ENCODE assay signal across 8 cellular contexts in genomic region chr16:77584205-77584859, GRCh38.
DNase-seq lines count a peak whose midpoint lies in the region; ATAC-seq and TF ChIP-seq lines count a peak whose summit lies in the region.

No MANE protein-coding gene starts in this region.

- H3K27me3 ChIP-seq in NT2/D1 (ENCODE audit: insufficient read depth, insufficient read length) (no peaks in the 10 kb centered on the region), prostate gland (replicated peaks; ENCODE audit: insufficient read depth) (no peaks in the 10 kb centered on the region)

- no peak overlapping the region for H3K4me3 Mint-ChIP-seq in activated T-cell treated with anti-CD3 and anti-CD28 coated beads, Interleukin-2, amount 50 U/mL, for 72 hours

- TF ChIP-seq CTCF in GM12864 (IDR thresholded peaks at IDR 0.05; ENCODE audit: low read depth, low read length, missing control alignments) (peak; percentile 66), prostate gland (IDR thresholded peaks at IDR 0.05) (peak; percentile 86 to 95 (median 90))

- no peak for TF ChIP-seq POLR2A in prostate gland (IDR thresholded peaks at IDR 0.05)

- H3K27ac ChIP-seq in prostate gland = no peak overlapping the region

- peak; percentile 55 for ATAC-seq in HG03571 (IDR thresholded peaks at IDR 0.05; ENCODE audit: unreplicated experiment)
- peak in 1 of 2 donors; percentile 39 for ATAC-seq in activated T-cell treated with anti-CD3 and anti-CD28 coated beads, Interleukin-2, amount 50 U/mL, for 72 hours (replicated peaks in 1 of 2)
- ATAC-seq in GM21528 (IDR thresholded peaks at IDR 0.05; ENCODE audit: low FRiP score, unreplicated experiment) = no peak

- H3K27ac Mint-ChIP-seq in activated T-cell treated with anti-CD3 and anti-CD28 coated beads, Interleukin-2, amount 50 U/mL, for 72 hours = no peak overlapping the region

- H3K36me3 Mint-ChIP-seq in activated T-cell treated with anti-CD3 and anti-CD28 coated beads, Interleukin-2, amount 50 U/mL, for 72 hours (ENCODE audit: insufficient read depth in 2 of 2) = no peaks in the 10 kb centered on the region

- H3K4me1 ChIP-seq in NT2/D1 (ENCODE audit: insufficient read depth, insufficient read length) (no peaks in the 10 kb centered on the region), prostate gland (replicated peaks) (no peaks in the 10 kb centered on the region)

- peaks cover 53% of the 10 kb centered on the region for H3K27me3 Mint-ChIP-seq in activated T-cell treated with anti-CD3 and anti-CD28 coated beads, Interleukin-2, amount 50 U/mL, for 72 hours (ENCODE audit: low read depth)

- intact Hi-C loops in prostate gland (cut with DNase I) = no loop called here

- DNase-seq in A172 (ENCODE audit: low spot score) (peak; percentile 74), GM12864 (ENCODE audit: low read depth) (peak; percentile 10), NT2/D1 (ENCODE audit: low read depth, low spot score) (peak; percentile 42), germinal center (ENCODE audit: low spot score) (peak; percentile 35), prostate gland (ENCODE audit: low spot score) (peak; percentile 44)
- peak; percentile 36 to 38 for DNase-seq in activated T-cell treated with anti-CD3 and anti-CD28 coated beads, Interleukin-2, amount 50 U/mL, for 72 hours

- H3K9ac ChIP-seq in NT2/D1 (ENCODE audit: insufficient read length, low read depth) = no peak overlapping the region

- no peaks in the 10 kb centered on the region for H3K9me3 Mint-ChIP-seq in activated T-cell treated with anti-CD3 and anti-CD28 coated beads, Interleukin-2, amount 50 U/mL, for 72 hours

- peaks cover 11% of the 10 kb centered on the region for H3K4me1 Mint-ChIP-seq in activated T-cell treated with anti-CD3 and anti-CD28 coated beads, Interleukin-2, amount 50 U/mL, for 72 hours (ENCODE audit: low read depth)

- H3K9me3 ChIP-seq in NT2/D1 (ENCODE audit: insufficient read depth, low read length) (peaks cover 12% of the 10 kb centered on the region; the same call in 1 of the 2 replicates), prostate gland (no peaks in the 10 kb centered on the region)

- H3K4me3 ChIP-seq in GM12864 (ENCODE audit: low read depth, low read length) (no peak overlapping the region), NT2/D1 (ENCODE audit: insufficient read length, low read depth) (no peak overlapping the region), prostate gland (no peak overlapping the region)

- WGBS in prostate gland = 40% methylated on average over 7 of the region's 7 CpGs

- H3K36me3 ChIP-seq in NT2/D1 (ENCODE audit: insufficient read depth, insufficient read length, low read length) = no peaks in the 10 kb centered on the region
- H3K36me3 ChIP-seq in prostate gland = no peaks in the 10 kb centered on the region

Comparison
In these comparisons a context has a peak if more than half of its experiments do, and no peak if none do; other contexts are left out.
1. DNase-seq: peak in every context shown above with its lines; median percentile 74 in A172; 44 in prostate gland; 42 in NT2/D1; 37 in activated T-cell treated with anti-CD3 and anti-CD28 coated beads, Interleukin-2, amount 50 U/mL, for 72 hours; 35 in germinal center; 10 in GM12864.